In the genomic region with DNA sequence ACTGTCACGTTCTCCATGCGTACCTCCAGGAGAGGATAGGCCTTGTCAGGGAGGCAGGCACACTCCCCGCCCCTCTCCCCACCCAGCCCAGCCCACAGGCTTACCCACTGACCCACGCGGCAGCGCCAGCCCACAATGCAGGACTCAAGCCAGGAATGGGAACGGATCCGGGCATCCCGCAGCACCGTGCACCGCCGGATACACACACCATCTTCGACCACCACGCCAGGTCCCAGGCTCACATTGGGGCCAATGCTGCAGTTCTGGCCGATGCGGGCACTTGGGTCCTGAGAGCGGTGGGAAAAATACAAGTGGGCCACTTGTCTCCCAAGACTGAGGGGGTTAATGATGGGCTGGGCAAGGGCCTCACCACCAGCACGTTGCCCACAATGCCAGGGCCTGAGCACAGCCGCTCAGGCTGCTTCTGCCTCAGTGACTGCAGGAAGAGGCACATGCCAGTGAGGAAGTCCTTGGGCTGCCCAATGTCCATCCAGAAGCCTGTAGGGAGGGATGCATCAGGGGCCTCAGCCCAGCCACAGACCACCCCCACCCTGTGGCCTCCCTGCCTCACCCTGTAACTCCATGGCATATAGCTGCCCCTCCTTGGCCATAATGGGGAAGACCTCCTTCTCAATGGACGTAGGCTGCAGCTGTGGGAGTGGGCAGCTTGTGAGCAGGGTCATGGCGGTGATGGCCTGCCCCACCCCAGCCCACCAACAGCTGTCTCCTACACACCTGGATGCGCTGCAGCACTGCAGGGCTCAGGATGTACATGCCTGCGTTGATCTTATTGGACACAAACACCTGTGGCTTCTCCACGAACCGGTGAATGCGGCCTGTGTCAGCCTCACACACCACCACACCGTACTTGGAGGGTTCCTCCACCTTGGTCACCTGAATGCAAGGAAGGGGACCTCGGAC, we compare ENCODE assay signal across 11 cellular contexts. TPM values are rescaled to one million over a fixed set of nuclear protein-coding genes. Genes with fewer than 3 reads are reported as not detected.
DNase-seq lines count a peak whose midpoint lies in the region; ATAC-seq lines count a peak whose summit lies in the region.
"Had no signal": no experiment of that assay in that cellular context is flagged by ENCODE, and none has a peak within 500 bp of the region (broad histone marks: within the 10 kb centered on the region; RNA-seq: fewer than 3 reads in every experiment).

No MANE protein-coding gene starts in this region.

- intact Hi-C loops in activated CD4-positive, alpha-beta T cell treated with anti-CD3 and anti-CD28 coated beads for 36 hours (cut with DNase I, micrococcal nuclease), result loop anchor here (5.0 to 10.0 kb wide), 5 partner anchors 180 to 1005 kb away; partner anchors contain the start of genes MST1R (in 2 of the 2), GNAI2 (in 1 of the 2), HYAL3 (in 1 of the 2) and IFRD2 (in 1 of the 2)

- peak overlapping the region; percentile 99; the same call in 1 of the 2 replicates for H3K4me3 ChIP-seq in iPS-20b (ENCODE audit: low read length)

- POLR2A ChIA-PET in activated CD4-positive, alpha-beta T cell treated with anti-CD3 and anti-CD28 coated beads for 36 hours (lab: Charles Lee), result no interaction called here

- no peak overlapping the region for H3K9ac ChIP-seq in iPS-20b (ENCODE audit: low read depth, low read length)

- no peaks in the 10 kb centered on the region for H3K9me3 ChIP-seq in iPS-20b (ENCODE audit: insufficient read depth, low read depth, low read length)
- H3K9me3 ChIP-seq: mucosa of descending colon, testis had no signal

- H3K27me3 Mint-ChIP-seq in activated CD4-positive, alpha-beta T cell treated with anti-CD3 and anti-CD28 coated beads for 36 hours, result no peaks in the 10 kb centered on the region
- H3K27me3 Mint-ChIP-seq in activated T-cell treated with anti-CD3 and anti-CD28 coated beads, Interleukin-2, amount 50 U/mL, for 4 hours (ENCODE audit: low read depth), result no peaks in the 10 kb centered on the region
- no peaks in the 10 kb centered on the region for H3K27me3 Mint-ChIP-seq in stimulated activated naive CD8-positive, alpha-beta T cell treated with anti-CD3 and anti-CD28 coated beads, Interleukin-15, amount 100 ng/mL, for 72 hours

- H3K4me1 Mint-ChIP-seq in activated CD4-positive, alpha-beta T cell treated with anti-CD3 and anti-CD28 coated beads for 36 hours, result peaks cover 27% of the 10 kb centered on the region
- peaks cover 35% of the 10 kb centered on the region for H3K4me1 Mint-ChIP-seq in activated T-cell treated with anti-CD3 and anti-CD28 coated beads, Interleukin-2, amount 50 U/mL, for 4 hours (ENCODE audit: low read depth)
- H3K4me1 Mint-ChIP-seq in stimulated activated naive CD8-positive, alpha-beta T cell treated with anti-CD3 and anti-CD28 coated beads, Interleukin-15, amount 100 ng/mL, for 72 hours, result peaks cover 62% of the 10 kb centered on the region

- ATAC-seq in activated CD4-positive, alpha-beta T cell treated with anti-CD3 and anti-CD28 coated beads for 36 hours, result no peak
- ATAC-seq in activated T-cell treated with anti-CD3 and anti-CD28 coated beads, Interleukin-2, amount 50 U/mL, for 4 hours, result no peak
- ATAC-seq in stimulated activated naive CD8-positive, alpha-beta T cell treated with anti-CD3 and anti-CD28 coated beads, Interleukin-15, amount 100 ng/mL, for 72 hours, result no peak
- ATAC-seq in GM21529 (IDR thresholded peaks at IDR 0.05; ENCODE audit: unreplicated experiment) (no peak), HG02759 (IDR thresholded peaks at IDR 0.05; ENCODE audit: unreplicated experiment) (no peak), HG03135 (IDR thresholded peaks at IDR 0.05; ENCODE audit: unreplicated experiment) (no peak)

- DNase-seq in activated CD4-positive, alpha-beta T cell treated with anti-CD3 and anti-CD28 coated beads for 36 hours, result no peak
- no peak for DNase-seq in activated CD4-positive, alpha-beta T cell treated with anti-CD3 and anti-CD28 coated beads, Interleukin-2, amount 50 U/mL, for 48 hours
- DNase-seq in activated T-cell treated with anti-CD3 and anti-CD28 coated beads, Interleukin-2, amount 50 U/mL, for 4 hours, result no peak
- no peak for DNase-seq in stimulated activated naive CD8-positive, alpha-beta T cell treated with anti-CD3 and anti-CD28 coated beads, Interleukin-15, amount 100 ng/mL, for 72 hours
- DNase-seq: testis had no signal

- H3K4me3 Mint-ChIP-seq in activated CD4-positive, alpha-beta T cell treated with anti-CD3 and anti-CD28 coated beads for 36 hours, result peak overlapping the region; percentile 92
- H3K4me3 Mint-ChIP-seq in activated T-cell treated with anti-CD3 and anti-CD28 coated beads, Interleukin-2, amount 50 U/mL, for 4 hours, result peak overlapping the region; percentile 94
- H3K4me3 Mint-ChIP-seq in stimulated activated naive CD8-positive, alpha-beta T cell treated with anti-CD3 and anti-CD28 coated beads, Interleukin-15, amount 100 ng/mL, for 72 hours, result peak overlapping the region; percentile 98 to 99

- CTCF ChIA-PET in activated CD4-positive, alpha-beta T cell treated with anti-CD3 and anti-CD28 coated beads for 36 hours (lab: Charles Lee), result interaction anchor here (1.5 kb wide), 1 partner anchor 80 kb away, joined by 4 read pairs; no protein-coding TSS in a partner anchor

- peaks cover 40% of the 10 kb centered on the region for H3K36me3 ChIP-seq in iPS-20b (ENCODE audit: insufficient read depth, low read depth, low read length)

- peak overlapping the region; percentile 86 for H3K27ac Mint-ChIP-seq in activated CD4-positive, alpha-beta T cell treated with anti-CD3 and anti-CD28 coated beads for 36 hours
- peak overlapping the region; percentile 49 to 97 for H3K27ac Mint-ChIP-seq in stimulated activated naive CD8-positive, alpha-beta T cell treated with anti-CD3 and anti-CD28 coated beads, Interleukin-15, amount 100 ng/mL, for 72 hours

- peaks cover 16% of the 10 kb centered on the region for H3K36me3 Mint-ChIP-seq in activated CD4-positive, alpha-beta T cell treated with anti-CD3 and anti-CD28 coated beads for 36 hours (ENCODE audit: low read depth)
- peaks cover 12% of the 10 kb centered on the region for H3K36me3 Mint-ChIP-seq in activated T-cell treated with anti-CD3 and anti-CD28 coated beads, Interleukin-2, amount 50 U/mL, for 4 hours (ENCODE audit: insufficient read depth)

- H3K4me1 ChIP-seq in iPS-20b (ENCODE audit: insufficient read depth, low read length), result peaks cover 6% of the 10 kb centered on the region; the same call in 1 of the 2 replicates

- no peak overlapping the region for H3K27ac ChIP-seq in iPS-20b (ENCODE audit: low read length)

- H3K9me3 Mint-ChIP-seq in activated CD4-positive, alpha-beta T cell treated with anti-CD3 and anti-CD28 coated beads for 36 hours (ENCODE audit: low read depth), result no peaks in the 10 kb centered on the region
- H3K9me3 Mint-ChIP-seq in activated T-cell treated with anti-CD3 and anti-CD28 coated beads, Interleukin-2, amount 50 U/mL, for 4 hours, result no peaks in the 10 kb centered on the region
- H3K9me3 Mint-ChIP-seq in stimulated activated naive CD8-positive, alpha-beta T cell treated with anti-CD3 and anti-CD28 coated beads, Interleukin-15, amount 100 ng/mL, for 72 hours, result no peaks in the 10 kb centered on the region

- H3K27me3 ChIP-seq in iPS-20b (ENCODE audit: insufficient read depth, low read length), result no peaks in the 10 kb centered on the region
- H3K27me3 ChIP-seq: testis had no signal

RNA-seq across cellular contexts. Expression of gene GMPPB, which starts 1.6 kb away (rescaled TPM):
- total RNA-seq in activated CD4-positive, alpha-beta T cell treated with anti-CD3 and anti-CD28 coated beads for 36 hours, result 10 to 100 TPM; 21.0 to 32.1 TPM
- 10 to 100 TPM; 67.0 to 71.8 (median 67.4) TPM for total RNA-seq in activated T-cell treated with anti-CD3 and anti-CD28 coated beads, Interleukin-2, amount 50 U/mL, for 4 hours

RNA-seq across cellular contexts. Expression of gene AMIGO3, which starts 2.6 kb away (rescaled TPM):
- total RNA-seq in activated CD4-positive, alpha-beta T cell treated with anti-CD3 and anti-CD28 coated beads for 36 hours, result under 1 TPM in 1 of 2 experiments, not detected in 1; 0.07 TPM
- total RNA-seq in activated T-cell treated with anti-CD3 and anti-CD28 coated beads, Interleukin-2, amount 50 U/mL, for 4 hours, result under 1 TPM in 1 of 3 donors, not detected in 2; 0.11 TPM
- total RNA-seq: mucosa of descending colon, NCI-H460 had no signal

RNA-seq across cellular contexts. Expression of gene RNF123, which starts 32.8 kb away (rescaled TPM):
- 10 to 100 TPM; 25.2 to 32.7 TPM for total RNA-seq in activated CD4-positive, alpha-beta T cell treated with anti-CD3 and anti-CD28 coated beads for 36 hours
- total RNA-seq in activated T-cell treated with anti-CD3 and anti-CD28 coated beads, Interleukin-2, amount 50 U/mL, for 4 hours, result 10 to 100 TPM; 34.0 to 41.4 (median 35.4) TPM

RNA-seq across cellular contexts. Expression of gene MST1, which starts 32.8 kb away (rescaled TPM):
- total RNA-seq in activated CD4-positive, alpha-beta T cell treated with anti-CD3 and anti-CD28 coated beads for 36 hours, result 1 to 10 TPM; 8.7 to 9.7 TPM
- 1 to 10 TPM; 4.1 to 5.7 (median 4.7) TPM for total RNA-seq in activated T-cell treated with anti-CD3 and anti-CD28 coated beads, Interleukin-2, amount 50 U/mL, for 4 hours

RNA-seq across cellular contexts. Expression of gene APEH, which starts 48.0 kb away (rescaled TPM):
- 100 to 1,000 TPM; 110 to 137 TPM for total RNA-seq in activated CD4-positive, alpha-beta T cell treated with anti-CD3 and anti-CD28 coated beads for 36 hours
- total RNA-seq in activated T-cell treated with anti-CD3 and anti-CD28 coated beads, Interleukin-2, amount 50 U/mL, for 4 hours, result 100 to 1,000 TPM; 129 to 183 (median 171) TPM
